In genomic region chr12:131850856-131851559, GRCh38 we compare ENCODE assay signal across 1 cellular context.
TF ChIP-seq lines count a peak whose summit lies in the region.

No MANE protein-coding gene starts in this region.

TF ChIP-seq in HepG2, 621 proteins besides CTCF, POLR2A, EP300 and RAD21 (continued from another document and continues in another):
- TF ChIP-seq ZFP91 (CRISPR knock-in tag; IDR thresholded peaks at IDR 0.05; ENCODE audit: borderline replicate concordance): peak; percentile 52; the same call in 1 of the 2 replicates
- peak; percentile 42; the same call in 1 of the 2 replicates for TF ChIP-seq ZNF263 (CRISPR knock-in tag; IDR thresholded peaks at IDR 0.05)
- TF ChIP-seq ZNF687 (CRISPR knock-in tag; IDR thresholded peaks at IDR 0.05): peak; percentile 49
- TF ChIP-seq YY1 (IDR thresholded peaks at IDR 0.05; ENCODE audit: insufficient read depth, insufficient replicate concordance, low read depth, low read length): no peak
- no peak for TF ChIP-seq ASH2L (IDR thresholded peaks at IDR 0.05; ENCODE audit: insufficient read length, low read depth, low read length)
- no peak for TF ChIP-seq ZFP90 (CRISPR knock-in tag; IDR thresholded peaks at IDR 0.05; ENCODE audit: borderline replicate concordance)
- TF ChIP-seq EED (CRISPR knock-in tag; IDR thresholded peaks at IDR 0.05): no peak
- no peak for TF ChIP-seq ETS1 (CRISPR knock-in tag; IDR thresholded peaks at IDR 0.05)
- no peak for TF ChIP-seq HINFP (CRISPR knock-in tag; IDR thresholded peaks at IDR 0.05; ENCODE audit: low read depth)
- TF ChIP-seq ZBTB44 (CRISPR knock-in tag; IDR thresholded peaks at IDR 0.05): no peak
- no peak for TF ChIP-seq ZNF280D (CRISPR knock-in tag; IDR thresholded peaks at IDR 0.05)
- no peak for TF ChIP-seq ZNF850 (CRISPR knock-in tag; conservative IDR thresholded peaks at IDR 0.05)
- no peak for TF ChIP-seq JUND (CRISPR knock-in tag; IDR thresholded peaks at IDR 0.05)
- TF ChIP-seq ZNF10 (CRISPR knock-in tag; IDR thresholded peaks at IDR 0.05; ENCODE audit: borderline replicate concordance, low read depth): no peak
- TF ChIP-seq SPEN (CRISPR knock-in tag; IDR thresholded peaks at IDR 0.05; ENCODE audit: low read depth): no peak
- no peak for TF ChIP-seq HMG20A (CRISPR knock-in tag; IDR thresholded peaks at IDR 0.05; ENCODE audit: borderline replicate concordance)
- no peak for TF ChIP-seq THRA (CRISPR knock-in tag; IDR thresholded peaks at IDR 0.05; ENCODE audit: borderline replicate concordance)
- no peak for TF ChIP-seq XRCC5 (optimal IDR thresholded peaks at IDR 0.05; ENCODE audit: low read length)
- no peak for TF ChIP-seq NFIC (IDR thresholded peaks at IDR 0.05; ENCODE audit: low read length)
- no peak for TF ChIP-seq MED8 (CRISPR knock-in tag; IDR thresholded peaks at IDR 0.05; ENCODE audit: insufficient replicate concordance)
- TF ChIP-seq SALL1 (CRISPR knock-in tag; IDR thresholded peaks at IDR 0.05): no peak
- no peak for TF ChIP-seq THAP9 (CRISPR knock-in tag; IDR thresholded peaks at IDR 0.05; ENCODE audit: borderline replicate concordance)
- no peak for TF ChIP-seq ERF (CRISPR knock-in tag; IDR thresholded peaks at IDR 0.05)
- no peak for TF ChIP-seq CBX2 (IDR thresholded peaks at IDR 0.05; ENCODE audit: low read depth, low read length)
- TF ChIP-seq CBX2 (CRISPR knock-in tag; IDR thresholded peaks at IDR 0.05; ENCODE audit: low read depth): no peak
- no peak for TF ChIP-seq IKZF5 (CRISPR knock-in tag; IDR thresholded peaks at IDR 0.05)
- no peak for TF ChIP-seq ZNF441 (CRISPR knock-in tag; IDR thresholded peaks at IDR 0.05; ENCODE audit: borderline replicate concordance)
- no peak for TF ChIP-seq ZMYM2 (CRISPR knock-in tag; IDR thresholded peaks at IDR 0.05)
- TF ChIP-seq RFXAP (CRISPR knock-in tag; IDR thresholded peaks at IDR 0.05; ENCODE audit: borderline replicate concordance): no peak
- 0 out of 2 replicates have a peak, but pooled peaks have one; percentile 15 for TF ChIP-seq DNMT1 (CRISPR knock-in tag; IDR thresholded peaks at IDR 0.05)
- TF ChIP-seq NFYC (CRISPR knock-in tag; IDR thresholded peaks at IDR 0.05): no peak
- no peak for TF ChIP-seq HMGXB4 (CRISPR knock-in tag; IDR thresholded peaks at IDR 0.05; ENCODE audit: borderline replicate concordance in 1 of 2, low read depth in 1 of 2)
